ENCODE assay signal across 17 cellular contexts in genomic region chr1:85144351-85144750, GRCh38.
"Had no signal": no experiment of that assay in that cellular context is flagged by ENCODE, and none has a peak within 500 bp of the region (broad histone marks: within the 10 kb centered on the region; RNA-seq: fewer than 3 reads in every experiment).

No MANE protein-coding gene starts in this region.

- H3K4me1 ChIP-seq: ascending aorta, testis had no signal

- H3K27ac Mint-ChIP-seq: activated CD4-positive, alpha-beta memory T cell treated with anti-CD3 and anti-CD28 coated beads, Interleukin-2, amount 10 ng/mL, durations not matched to agents 7 days and 5 days; activated CD4-positive, alpha-beta T cell treated with anti-CD3 and anti-CD28 coated beads for 36 hours; activated naive CD8-positive, alpha-beta T cell treated with anti-CD3 and anti-CD28 coated beads, Interleukin-2, amount 50 U/mL, for 24 hours; activated T-helper 1 cell treated with anti-CD3 and anti-CD28 coated beads, Interleukin-12 subunit alpha, Interleukin-12 subunit beta, Interleukin-2, Interleukin-4 antibody, amounts not matched to agents 30 ng/mL and 10 ng/mL and 1 ng/mL, durations not matched to agents 14 hours and 24 hours and 36 hours; natural killer cell had no signal

- H3K27ac ChIP-seq: ascending aorta, cardiac muscle cell, esophagus muscularis mucosa, testis had no signal

- H3K4me3 Mint-ChIP-seq: activated CD4-positive, alpha-beta memory T cell treated with anti-CD3 and anti-CD28 coated beads, Interleukin-2, amount 10 ng/mL, durations not matched to agents 7 days and 5 days; activated CD4-positive, alpha-beta T cell treated with anti-CD3 and anti-CD28 coated beads for 36 hours; activated naive CD8-positive, alpha-beta T cell treated with anti-CD3 and anti-CD28 coated beads, Interleukin-2, amount 50 U/mL, for 24 hours; activated T-helper 1 cell treated with anti-CD3 and anti-CD28 coated beads, Interleukin-12 subunit alpha, Interleukin-12 subunit beta, Interleukin-2, Interleukin-4 antibody, amounts not matched to agents 30 ng/mL and 10 ng/mL and 1 ng/mL, durations not matched to agents 14 hours and 24 hours and 36 hours; natural killer cell; stimulated activated naive CD8-positive, alpha-beta T cell treated with anti-CD3 and anti-CD28 coated beads, Interleukin-15, amount 100 ng/mL, for 72 hours had no signal

- ATAC-seq: activated CD4-positive, alpha-beta T cell treated with anti-CD3 and anti-CD28 coated beads for 36 hours; activated naive CD8-positive, alpha-beta T cell treated with anti-CD3 and anti-CD28 coated beads, Interleukin-2, amount 50 U/mL, for 24 hours; natural killer cell; stimulated activated naive CD8-positive, alpha-beta T cell treated with anti-CD3 and anti-CD28 coated beads, Interleukin-15, amount 100 ng/mL, for 72 hours had no signal

- H3K9me3 ChIP-seq: ascending aorta, esophagus muscularis mucosa, testis had no signal

- H3K36me3 Mint-ChIP-seq: natural killer cell had no signal

- H3K4me3 ChIP-seq: ascending aorta, cardiac muscle cell, esophagus muscularis mucosa, lung, testis had no signal

- H3K27me3 Mint-ChIP-seq: stimulated activated naive CD8-positive, alpha-beta T cell treated with anti-CD3 and anti-CD28 coated beads, Interleukin-15, amount 100 ng/mL, for 72 hours had no signal

- H3K27me3 ChIP-seq: ascending aorta, cardiac muscle cell, esophagus muscularis mucosa, testis had no signal

- H3K36me3 ChIP-seq: ascending aorta, cardiac muscle cell, esophagus muscularis mucosa had no signal

- DNase-seq: activated CD4-positive, alpha-beta memory T cell treated with anti-CD3 and anti-CD28 coated beads, Interleukin-2, amount 10 ng/mL, durations not matched to agents 7 days and 5 days; activated CD4-positive, alpha-beta T cell treated with anti-CD3 and anti-CD28 coated beads for 36 hours; activated naive CD4-positive, alpha-beta T cell; activated naive CD8-positive, alpha-beta T cell treated with anti-CD3 and anti-CD28 coated beads, Interleukin-2, amount 50 U/mL, for 24 hours; natural killer cell; occipital lobe; stimulated activated CD4-positive, alpha-beta T cell treated with anti-CD3 and anti-CD28 coated beads, Interleukin-15, amount 100 ng/mL, for 24 hours; stimulated activated CD4-positive, alpha-beta T cell treated with anti-CD3 and anti-CD28 coated beads, Interleukin-4, amount 100 ng/mL, for 24 hours; stimulated activated naive CD8-positive, alpha-beta T cell treated with anti-CD3 and anti-CD28 coated beads, Interleukin-15, amount 100 ng/mL, for 72 hours; T-helper 9 cell; testis had no signal

- FAIRE-seq: urothelium cell line had no signal

- H3K4me1 Mint-ChIP-seq: natural killer cell had no signal

- H3K9me3 Mint-ChIP-seq: activated CD4-positive, alpha-beta memory T cell treated with anti-CD3 and anti-CD28 coated beads, Interleukin-2, amount 10 ng/mL, durations not matched to agents 7 days and 5 days; activated naive CD8-positive, alpha-beta T cell treated with anti-CD3 and anti-CD28 coated beads, Interleukin-2, amount 50 U/mL, for 24 hours; activated T-helper 1 cell treated with anti-CD3 and anti-CD28 coated beads, Interleukin-12 subunit alpha, Interleukin-12 subunit beta, Interleukin-2, Interleukin-4 antibody, amounts not matched to agents 30 ng/mL and 10 ng/mL and 1 ng/mL, durations not matched to agents 14 hours and 24 hours and 36 hours; natural killer cell; stimulated activated naive CD8-positive, alpha-beta T cell treated with anti-CD3 and anti-CD28 coated beads, Interleukin-15, amount 100 ng/mL, for 72 hours had no signal
